In the genomic region with DNA sequence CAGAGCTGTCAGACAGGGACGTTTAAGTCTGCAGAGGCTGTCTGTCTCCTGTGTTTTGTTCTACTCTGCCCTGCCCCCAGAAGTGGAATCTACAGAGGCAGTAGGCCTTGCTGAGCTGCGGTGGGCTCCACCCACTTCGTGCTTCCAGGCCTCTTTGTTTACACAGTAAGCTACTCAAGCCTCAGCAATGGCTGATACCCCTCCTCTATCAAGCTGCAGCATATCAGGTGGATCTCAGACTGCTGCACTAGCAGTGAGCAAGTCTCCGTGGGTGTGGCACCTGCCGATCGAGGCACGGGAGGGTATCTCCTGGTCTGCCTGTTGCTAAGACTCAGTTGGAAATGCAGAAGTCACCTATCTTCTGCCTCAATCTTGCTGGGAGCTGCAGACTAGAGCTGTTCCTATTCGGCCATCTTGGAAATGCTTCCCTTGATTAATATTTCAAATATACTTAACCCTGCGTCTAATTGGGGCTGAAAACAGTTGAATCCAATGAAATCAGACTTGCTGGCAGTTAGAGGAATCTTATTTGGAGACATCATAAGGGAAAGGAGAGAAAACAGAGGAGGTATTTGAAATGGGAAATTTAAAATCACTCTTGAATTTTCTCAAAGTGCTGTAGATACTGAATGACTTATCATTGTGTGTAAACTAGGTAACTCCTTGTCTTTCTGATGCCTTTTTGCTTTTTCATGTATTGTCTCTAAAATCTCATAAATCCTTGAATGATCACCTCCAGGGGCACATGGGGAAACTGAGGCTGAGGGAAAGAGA, we compare ENCODE assay signal across 10 cellular contexts. TPM values are rescaled to one million over a fixed set of nuclear protein-coding genes. Genes with fewer than 3 reads are reported as not detected.
DNase-seq lines count a peak whose midpoint lies in the region; ATAC-seq, FAIRE-seq and TF ChIP-seq lines count a peak whose summit lies in the region.
"Had no signal": no experiment of that assay in that cellular context is flagged by ENCODE, and none has a peak within 500 bp of the region (broad histone marks: within the 10 kb centered on the region; RNA-seq: fewer than 3 reads in every experiment).

No MANE protein-coding gene starts in this region.

- H3K27me3 ChIP-seq in small intestine (ENCODE audit: control insufficient read depth in 2 of 2, insufficient read depth in 2 of 2, low read length in 2 of 2) (no peaks in the 10 kb centered on the region), Peyer's patch (no peaks in the 10 kb centered on the region)
- H3K27me3 ChIP-seq: heart right ventricle had no signal

- no peak for TF ChIP-seq POLR2A in Peyer's patch (IDR thresholded peaks at IDR 0.05)

- H3K4me3 ChIP-seq in small intestine (ENCODE audit: low read depth in 1 of 2, low read length in 2 of 2) (no peak overlapping the region), Peyer's patch (no peak overlapping the region)
- H3K4me3 ChIP-seq: heart right ventricle had no signal

- ATAC-seq in omental fat pad (ENCODE audit: low FRiP score), result no peak
- ATAC-seq in HG03432 (IDR thresholded peaks at IDR 0.05; ENCODE audit: unreplicated experiment), result no peak
- ATAC-seq: heart right ventricle had no signal

- H3K36me3 ChIP-seq in small intestine (ENCODE audit: control insufficient read depth in 2 of 2, insufficient read depth in 2 of 2, low read length in 2 of 2), result no peaks in the 10 kb centered on the region
- H3K36me3 ChIP-seq in Peyer's patch, result no peaks in the 10 kb centered on the region
- H3K36me3 ChIP-seq: heart right ventricle had no signal

- FAIRE-seq in small intestine (lab: Jason Lieb, UNC), result no peak

- WGBS in small intestine, 3 donors, result 12 to 28% (median 23%) methylated on average over 9 of the region's 9 CpGs

- peaks cover 0 to 10% of the 10 kb centered on the region in 2 donors for H3K4me1 ChIP-seq in small intestine (ENCODE audit: control insufficient read depth in 2 of 2, insufficient read depth in 1 of 2, low read depth in 1 of 2, low read length in 1 of 2)
- no peaks in the 10 kb centered on the region for H3K4me1 ChIP-seq in Peyer's patch
- H3K4me1 ChIP-seq: heart right ventricle had no signal

- H3K9me3 ChIP-seq in small intestine (ENCODE audit: control insufficient read depth, low read depth) (no peaks in the 10 kb centered on the region), Peyer's patch (no peaks in the 10 kb centered on the region)

- H3K27ac ChIP-seq in small intestine (ENCODE audit: low read depth in 1 of 2, low read length in 1 of 2) (no peak overlapping the region), Peyer's patch (no peak overlapping the region)
- H3K27ac ChIP-seq: heart right ventricle, VCaP had no signal

- TF ChIP-seq CTCF in omental fat pad (IDR thresholded peaks at IDR 0.05) (no peak), Peyer's patch (IDR thresholded peaks at IDR 0.05) (no peak)

- DNase-seq in NCI-H82 (lab: John Stamatoyannopoulos, UW) (peak; percentile 21), NCI-H82 treated with DMSO at 0.1 percent for 48 hours (lab: John Stamatoyannopoulos, UW; ENCODE audit: unreplicated experiment) (no peak), NCI-H526 (lab: John Stamatoyannopoulos, UW) (peak; percentile 77 to 87), iPS DF 4.7 (ENCODE audit: extremely low read depth, low spot score) (peak; percentile 14), small intestine (peak; percentile 49), omental fat pad (ENCODE audit: low spot score) (no peak), Peyer's patch (no peak)
- DNase-seq: heart right ventricle had no signal

RNA-seq across cellular contexts. Expression of a gene that starts 13.8 kb away (rescaled TPM):
- polyA plus RNA-seq in small intestine, result 1,000 to 10,000 TPM in 1 of 3 donors, 100 to 1,000 TPM in 1, 10 to 100 TPM in 1; 63.7 to 1,093 (median 613) TPM
- total RNA-seq in omental fat pad, result 10 to 100 TPM in 2 of 4 donors, 1 to 10 TPM in 2; 6.2 to 92.0 (median 13.8) TPM
- total RNA-seq in Peyer's patch, result 1,000 to 10,000 TPM in 2 of 4 donors, 100 to 1,000 TPM in 2; 135 to 1,701 (median 1,072) TPM
- total RNA-seq: heart right ventricle had no signal

RNA-seq across cellular contexts. Expression of a gene that starts 41.4 kb away (rescaled TPM):
- polyA plus RNA-seq in small intestine, result 1 to 10 TPM in 2 of 3 donors, under 1 TPM in 1; 0.45 to 2.9 (median 1.4) TPM
- total RNA-seq in omental fat pad, result 1 to 10 TPM in 1 of 4 donors, under 1 TPM in 2, not detected in 1; 0.56 to 2.8 (median 0.60) TPM
- 1 to 10 TPM in 1 of 4 donors, under 1 TPM in 1, not detected in 2; 0.76 to 5.3 TPM for total RNA-seq in Peyer's patch
- total RNA-seq: heart right ventricle had no signal
- polyA plus RNA-seq: heart right ventricle had no signal

Comparison
In these comparisons a context has a peak if more than half of its experiments do, and no peak if none do; other contexts are left out.
1. DNase-seq: peak in NCI-H82 (single experiment), NCI-H526 (2 of 2), iPS DF 4.7 (single experiment) and small intestine (single experiment); none in NCI-H82 treated with DMSO at 0.1 percent for 48 hours (single experiment), omental fat pad (single experiment) and Peyer's patch (0 of 3).